Comparison of ENCODE assay signal across 5 cellular contexts in the genomic region with DNA sequence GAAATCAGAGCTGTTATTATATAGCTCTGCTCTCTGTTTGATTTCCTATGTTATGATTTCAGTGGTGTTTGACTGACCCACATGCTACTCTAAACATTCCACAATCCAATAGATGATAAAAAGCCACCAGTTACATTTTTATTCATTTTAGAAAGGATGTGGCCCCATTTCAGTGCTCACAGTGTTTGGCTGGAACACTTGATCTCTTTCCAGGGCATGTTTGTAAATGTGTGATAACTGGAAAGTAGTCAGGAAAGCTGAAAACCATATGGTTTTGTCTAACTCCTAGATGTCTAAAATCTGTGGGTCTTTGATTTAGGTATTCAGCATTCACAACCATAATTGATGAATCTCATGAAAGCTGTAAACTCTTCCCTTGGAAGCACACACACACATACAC.
"Had no signal": no experiment of that assay in that cellular context is flagged by ENCODE, and none has a peak within 500 bp of the region (broad histone marks: within the 10 kb centered on the region; RNA-seq: fewer than 3 reads in every experiment).

No MANE protein-coding gene starts in this region.

- DNase-seq: IMR-90, KBM-7, KG1 had no signal

- ATAC-seq: HepG2, K562 had no signal
